Comparison of ENCODE assay signal across 23 cellular contexts in the genomic region with DNA sequence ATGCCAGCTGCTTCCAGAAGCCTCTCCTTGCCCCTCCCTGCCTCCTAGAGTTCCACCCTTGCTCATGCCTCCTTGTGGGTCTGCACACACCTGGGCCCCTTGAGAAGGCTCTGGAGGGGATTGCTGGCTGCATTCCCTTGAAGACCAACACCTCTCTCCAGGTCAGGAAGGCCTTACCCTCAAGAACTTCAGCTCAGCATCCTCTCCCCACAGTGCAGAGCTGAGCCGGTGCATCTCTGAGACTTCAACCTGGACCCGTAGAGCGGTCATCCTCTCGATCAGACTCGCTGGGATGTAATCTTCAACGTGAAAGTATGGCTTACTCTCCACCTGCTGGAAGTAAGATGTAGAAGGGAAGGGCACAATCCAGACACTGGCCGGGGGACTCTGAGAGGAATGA.
"Had no signal": no experiment of that assay in that cellular context is flagged by ENCODE, and none has a peak within 500 bp of the region (broad histone marks: within the 10 kb centered on the region; RNA-seq: fewer than 3 reads in every experiment).

No MANE protein-coding gene starts in this region.

- H3K27me3 ChIP-seq: testis, thyroid gland, tibial artery, tibial nerve, transverse colon, upper lobe of left lung, upper lobe of right lung, uterus, vagina had no signal

- H3K27ac ChIP-seq: suprapubic skin, testis, thoracic aorta, thyroid gland, tibial artery, transverse colon, upper lobe of left lung, upper lobe of right lung, uterus, vagina had no signal

- DNase-seq: stimulated activated CD4-positive, alpha-beta T cell treated with anti-CD3 and anti-CD28 coated beads, Interleukin-2, amount 100 ng/mL, for 48 hours; stimulated activated CD4-positive, alpha-beta T cell treated with anti-CD3 and anti-CD28 coated beads, Interleukin-4, amount 100 ng/mL, for 1 hour; stimulated activated CD4-positive, alpha-beta T cell treated with anti-CD3 and anti-CD28 coated beads, Interleukin-4, amount 100 ng/mL, for 24 hours; stimulated activated CD4-positive, alpha-beta T cell treated with anti-CD3 and anti-CD28 coated beads, Interleukin-4, amount 100 ng/mL, for 4 hours; stimulated activated CD8-positive, alpha-beta memory T cell treated with anti-CD3 and anti-CD28 coated beads, Interleukin-4, amount 100 ng/mL, for 48 hours; stimulated activated naive B cell treated with anti-CD40 and anti-IgM and Interleukin-4, amounts not matched to agents 10 μg/mL and 1 μg/mL and 100 μg/mL, for 72 hours; stimulated activated naive CD4-positive, alpha-beta T cell; stimulated activated naive CD4-positive, alpha-beta T cell treated with Interleukin-2 at 50 U/mL for 16 hours; stimulated activated naive CD8-positive, alpha-beta T cell treated with anti-CD3 and anti-CD28 coated beads, Interleukin-15, amount 100 ng/mL, for 72 hours; stimulated activated naive CD8-positive, alpha-beta T cell treated with anti-CD3 and anti-CD28 coated beads, Interleukin-15, Interleukin-2, amounts not matched to agents 100 U/mL and 50 U/mL, for 24 hours; substantia nigra; testis; thyroid gland; tibial artery; transverse colon; trophoblast cell; upper lobe of left lung; upper lobe of right lung; uterus had no signal

- H3K9me3 ChIP-seq: suprapubic skin, testis, thoracic aorta, thyroid gland, tibial artery, tibial nerve, transverse colon, upper lobe of left lung, upper lobe of right lung, uterus, vagina had no signal

- H3K4me3 ChIP-seq: suprapubic skin, testis, thoracic aorta, thyroid gland, tibial artery, tibial nerve, transverse colon, upper lobe of left lung, upper lobe of right lung, uterus, vagina had no signal

- H3K36me3 ChIP-seq: suprapubic skin, thoracic aorta, thyroid gland, tibial artery, tibial nerve, transverse colon, upper lobe of left lung, upper lobe of right lung, uterus, vagina had no signal

- H3K4me1 ChIP-seq: suprapubic skin, testis, tibial artery, tibial nerve, transverse colon, upper lobe of left lung, upper lobe of right lung, uterus, vagina had no signal
